Comparison of ENCODE assay signal across 9 cellular contexts in genomic region chr6:99458319-99458718, GRCh38. TPM values are rescaled to one million over a fixed set of nuclear protein-coding genes. Genes with fewer than 3 reads are reported as not detected.
DNase-seq lines count a peak whose midpoint lies in the region; ATAC-seq, FAIRE-seq and TF ChIP-seq lines count a peak whose summit lies in the region.
"Had no signal": no experiment of that assay in that cellular context is flagged by ENCODE, and none has a peak within 500 bp of the region (broad histone marks: within the 10 kb centered on the region; RNA-seq: fewer than 3 reads in every experiment).

No MANE protein-coding gene starts in this region.

- intact Hi-C loops in cardiac septum (cut with DNase I), result no loop called here

- no peaks in the 10 kb centered on the region for H3K9me3 ChIP-seq in cardiac muscle cell (ENCODE audit: low read depth)

- H3K27ac ChIP-seq in cardiac muscle cell, result no peak overlapping the region
- H3K27ac ChIP-seq in epithelial cell of prostate, result no peak overlapping the region
- H3K27ac ChIP-seq: suprapubic skin had no signal

- FAIRE-seq in urothelium cell line (lab: Jason Lieb, UNC), result no peak

- no peak for ATAC-seq in HG03039 (IDR thresholded peaks at IDR 0.05; ENCODE audit: unreplicated experiment)
- ATAC-seq in HG02938 (IDR thresholded peaks at IDR 0.05; ENCODE audit: unreplicated experiment), result no peak

- no peaks in the 10 kb centered on the region for H3K27me3 ChIP-seq in cardiac muscle cell
- H3K27me3 ChIP-seq: suprapubic skin had no signal

- no peaks in the 10 kb centered on the region for H3K4me1 ChIP-seq in cardiac muscle cell (ENCODE audit: low read depth)
- H3K4me1 ChIP-seq: suprapubic skin had no signal

- TF ChIP-seq CTCF in cardiac muscle cell (IDR thresholded peaks at IDR 0.05; ENCODE audit: low read depth, low read length), result peak; percentile 27

- no peaks in the 10 kb centered on the region for H3K36me3 ChIP-seq in cardiac muscle cell

- DNase-seq in cardiac muscle cell (ENCODE audit: low read depth in 1 of 2, low spot score in 1 of 2), result peak; percentile 4 to 39
- no peak for DNase-seq in cardiac septum (ENCODE audit: low spot score)
- peak; percentile 1 to 52 for DNase-seq in NCI-H526 (lab: John Stamatoyannopoulos, UW)
- DNase-seq in epithelial cell of prostate (ENCODE audit: low read depth, low spot score), result peak; percentile 5
- peak; percentile 8 for DNase-seq in urothelium cell line (ENCODE audit: low spot score)
- no peak for DNase-seq in activated CD4-positive, alpha-beta T cell treated with anti-CD3 and anti-CD28 coated beads for 4 hours

- no peak overlapping the region for H3K4me3 ChIP-seq in cardiac muscle cell
- H3K4me3 ChIP-seq: suprapubic skin had no signal

RNA-seq across cellular contexts. Expression of gene PNISR, which starts 33.2 kb away (rescaled TPM):
- total RNA-seq in cardiac muscle cell, result 84.6 and 217 TPM in 2 replicates
- 175 and 298 TPM in 2 replicates for polyA plus RNA-seq in cardiac muscle cell
- 63.7 TPM for total RNA-seq in cardiac septum

RNA-seq across cellular contexts. Expression of gene USP45, which starts 56.9 kb away (rescaled TPM):
- total RNA-seq in cardiac muscle cell (12.1 and 14.6 TPM in 2 replicates), cardiac septum (11.7 TPM)
- polyA plus RNA-seq in cardiac muscle cell, result 11.2 and 16.7 TPM in 2 replicates

Comparison
In these comparisons a context has a peak if more than half of its experiments do, and no peak if none do; other contexts are left out.
1. DNase-seq: peak in cardiac muscle cell (2 of 2), NCI-H526 (2 of 2), epithelial cell of prostate (single experiment) and urothelium cell line (single experiment); none in cardiac septum (single experiment) and activated CD4-positive, alpha-beta T cell treated with anti-CD3 and anti-CD28 coated beads for 4 hours (0 of 2).